ENCODE assay signal across 12 cellular contexts in genomic region chr17:48198950-48199541, GRCh38.
DNase-seq lines count a peak whose midpoint lies in the region; FAIRE-seq and TF ChIP-seq lines count a peak whose summit lies in the region.
"Had no signal": no experiment of that assay in that cellular context is flagged by ENCODE, and none has a peak within 500 bp of the region (broad histone marks: within the 10 kb centered on the region; RNA-seq: fewer than 3 reads in every experiment).

No MANE protein-coding gene starts in this region.

- peaks cover 7% of the 10 kb centered on the region for H3K4me1 ChIP-seq in Loucy (ENCODE audit: insufficient read depth, low read length, poor library complexity, severe bottlenecking)
- H3K4me1 ChIP-seq in astrocyte (ENCODE audit: insufficient read depth, low read length): peaks cover 10% of the 10 kb centered on the region

- H3K4me2 ChIP-seq in Loucy (ENCODE audit: low read depth, low read length, poor library complexity, severe bottlenecking) (peak overlapping the region; percentile 40), astrocyte (ENCODE audit: low read length) (peak overlapping the region; percentile 4), neural cell (ENCODE audit: low read length) (no peak overlapping the region)

- H4K20me1 ChIP-seq in Loucy (ENCODE audit: insufficient read depth, low read length, poor library complexity, severe bottlenecking) (no peaks in the 10 kb centered on the region), astrocyte (ENCODE audit: insufficient read depth, low read length) (no peaks in the 10 kb centered on the region), neural cell (ENCODE audit: insufficient read depth) (no peaks in the 10 kb centered on the region)

- peak; percentile 32 for DNase-seq in NCI-H1092 treated with DMSO at 0.1 percent for 48 hours (lab: John Stamatoyannopoulos, UW)
- DNase-seq in NCI-H1092 (lab: John Stamatoyannopoulos, UW): no peak
- DNase-seq in astrocyte (ENCODE audit: low read depth): no peak
- DNase-seq in substantia nigra (lab: John Stamatoyannopoulos, UW): no peak
- no peak for DNase-seq in activated T-cell treated with anti-CD3 and anti-CD28 coated beads, Interleukin-2, amount 50 U/mL, for 1 hour
- no peak for DNase-seq in NCI-H146 treated with DMSO at 0.1 percent for 48 hours (lab: John Stamatoyannopoulos, UW; ENCODE audit: unreplicated experiment)
- DNase-seq: 8988T; amniotic stem cell; effector memory CD8-positive, alpha-beta T cell; hippocampal formation had no signal

- H3K9ac ChIP-seq in Loucy (ENCODE audit: low read depth, low read length, poor library complexity, severe bottlenecking) (no peak overlapping the region), astrocyte (ENCODE audit: low read length) (no peak overlapping the region), neural cell (ENCODE audit: low read length) (no peak overlapping the region)

- H3K27me3 Mint-ChIP-seq in astrocyte (ENCODE audit: low read depth, unreplicated experiment): peaks cover 34% of the 10 kb centered on the region
- H3K27me3 Mint-ChIP-seq: effector memory CD8-positive, alpha-beta T cell had no signal

- no peak overlapping the region for H2AFZ ChIP-seq in Loucy (ENCODE audit: low read length)
- no peak overlapping the region for H2AFZ ChIP-seq in astrocyte (ENCODE audit: low read depth, low read length)
- no peak overlapping the region for H2AFZ ChIP-seq in neural cell (ENCODE audit: low read depth, low read length)

- no peak overlapping the region for H3K27ac Mint-ChIP-seq in astrocyte (ENCODE audit: unreplicated experiment)

- no peaks in the 10 kb centered on the region for H3K79me2 ChIP-seq in Loucy (ENCODE audit: insufficient read depth, low read length)
- H3K79me2 ChIP-seq in astrocyte (ENCODE audit: insufficient read depth, low read length): no peaks in the 10 kb centered on the region
- H3K79me2 ChIP-seq in neural cell (replicated peaks; ENCODE audit: insufficient read depth, low read length): no peaks in the 10 kb centered on the region

- H3K4me3 Mint-ChIP-seq in astrocyte (ENCODE audit: unreplicated experiment): no peak overlapping the region
- H3K4me3 Mint-ChIP-seq: effector memory CD8-positive, alpha-beta T cell had no signal

- H3K36me3 Mint-ChIP-seq in astrocyte (ENCODE audit: low read depth, unreplicated experiment): no peaks in the 10 kb centered on the region

- no peak for FAIRE-seq in astrocyte (lab: Jason Lieb, UNC)

- H3K9me3 ChIP-seq in Loucy (ENCODE audit: insufficient read depth, low read depth, low read length) (no peaks in the 10 kb centered on the region), astrocyte (ENCODE audit: insufficient read depth, low read depth, low read length) (no peaks in the 10 kb centered on the region), neural cell (ENCODE audit: low read length) (no peaks in the 10 kb centered on the region)

- H3K36me3 ChIP-seq in Loucy (ENCODE audit: insufficient read depth, low read length): no peaks in the 10 kb centered on the region
- H3K36me3 ChIP-seq in astrocyte (ENCODE audit: insufficient read depth, low read length): no peaks in the 10 kb centered on the region
- H3K36me3 ChIP-seq in neural cell (ENCODE audit: insufficient read depth, low read length): no peaks in the 10 kb centered on the region

- no peak for TF ChIP-seq RAD21 in neural cell (conservative IDR thresholded peaks at IDR 0.05)

- H3K4me3 ChIP-seq in Loucy (ENCODE audit: low read length, poor library complexity, severe bottlenecking) (no peak overlapping the region), astrocyte (ENCODE audit: insufficient read depth, low read depth, low read length) (no peak overlapping the region), neural cell (ENCODE audit: low read length) (no peak overlapping the region)

- no peaks in the 10 kb centered on the region for H3K9me3 Mint-ChIP-seq in astrocyte (ENCODE audit: unreplicated experiment)
- H3K9me3 Mint-ChIP-seq: effector memory CD8-positive, alpha-beta T cell had no signal

- TF ChIP-seq CTCF in Loucy (conservative IDR thresholded peaks at IDR 0.05; ENCODE audit: low read length) (no peak), astrocyte (IDR thresholded peaks at IDR 0.05; ENCODE audit: insufficient read depth, low read depth, low read length) (no peak), neural cell (IDR thresholded peaks at IDR 0.05; ENCODE audit: poor library complexity, severe bottlenecking) (no peak)

- no peaks in the 10 kb centered on the region for H3K9me2 ChIP-seq in Loucy (replicated peaks; ENCODE audit: low read depth, low read length)
- no peaks in the 10 kb centered on the region for H3K9me2 ChIP-seq in neural cell (ENCODE audit: insufficient read depth, low read length)

- H3F3A ChIP-seq in Loucy (ENCODE audit: low read depth): no peaks in the 10 kb centered on the region
- no peaks in the 10 kb centered on the region for H3F3A ChIP-seq in neural cell (ENCODE audit: insufficient read depth, low read length, poor library complexity, severe bottlenecking)

- H3K27me3 ChIP-seq in Loucy (ENCODE audit: insufficient read depth, low read length, poor library complexity, severe bottlenecking): peaks cover 25% of the 10 kb centered on the region
- H3K27me3 ChIP-seq in astrocyte (ENCODE audit: insufficient read depth, low read length): peaks cover 13% of the 10 kb centered on the region
- no peaks in the 10 kb centered on the region for H3K27me3 ChIP-seq in neural cell (ENCODE audit: insufficient read depth, low read depth, low read length)

- TF ChIP-seq EP300 in neural cell (conservative IDR thresholded peaks at IDR 0.05; ENCODE audit: poor library complexity, severe bottlenecking): no peak

- H3K27ac ChIP-seq in astrocyte (ENCODE audit: low read depth, low read length) (no peak overlapping the region), neural cell (ENCODE audit: low read length) (peak overlapping the region; percentile 52), substantia nigra (ENCODE audit: low read depth, low read length, poor library complexity, severe bottlenecking) (no peak overlapping the region)

- H3K4me1 Mint-ChIP-seq in astrocyte (ENCODE audit: low read depth, unreplicated experiment): peaks cover 9% of the 10 kb centered on the region

TF ChIP-seq in neural cell, 6 proteins besides CTCF, POLR2A, EP300 and RAD21:
- TF ChIP-seq SMC3 (conservative IDR thresholded peaks at IDR 0.05; ENCODE audit: poor library complexity): no peak
- TF ChIP-seq POLR2AphosphoS5 (IDR thresholded peaks at IDR 0.05): no peak
- no peak for TF ChIP-seq REST (IDR thresholded peaks at IDR 0.05; ENCODE audit: borderline replicate concordance)
- TF ChIP-seq MXI1 (conservative IDR thresholded peaks at IDR 0.05; ENCODE audit: poor library complexity, severe bottlenecking): no peak
- no peak for TF ChIP-seq TAF1 (IDR thresholded peaks at IDR 0.05; ENCODE audit: low read depth)
- TF ChIP-seq EZH2 (IDR thresholded peaks at IDR 0.05; ENCODE audit: borderline replicate concordance, insufficient read depth, low read length, poor library complexity, severe bottlenecking): no peak
